In the genomic region with DNA sequence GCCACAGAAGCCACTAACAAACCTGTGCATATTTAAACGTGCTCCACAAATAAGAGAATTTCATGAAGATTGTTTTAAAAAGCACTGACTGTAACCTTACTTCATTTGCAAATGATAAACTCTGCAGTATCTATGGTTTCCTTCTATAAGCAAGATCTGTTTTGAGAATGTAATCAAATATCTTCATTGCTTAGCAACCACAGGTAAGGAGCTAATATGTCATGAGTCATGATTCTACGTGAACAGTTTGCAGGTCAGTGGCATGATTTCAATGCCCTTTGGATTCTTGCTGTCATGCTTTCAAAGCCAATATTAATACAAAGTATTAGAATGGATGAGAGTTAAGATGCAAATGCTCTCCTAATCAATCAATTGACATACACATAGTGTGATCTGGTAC, we compare ENCODE assay signal across 24 cellular contexts.
A peak's percentile ranks its signal among the peaks of the same experiment; 100 is the strongest.
DNase-seq lines count a peak whose midpoint lies in the region; ATAC-seq and TF ChIP-seq lines count a peak whose summit lies in the region.
"Had no signal": no experiment of that assay in that cellular context is flagged by ENCODE, and none has a peak within 500 bp of the region (broad histone marks: within the 10 kb centered on the region; RNA-seq: fewer than 3 reads in every experiment).

No MANE protein-coding gene starts in this region.

- peak; percentile 9 for ATAC-seq in mucosa of descending colon
- no peak for ATAC-seq in GM18873 (IDR thresholded peaks at IDR 0.05; ENCODE audit: low FRiP score, unreplicated experiment)
- ATAC-seq: Panc1 had no signal

- no peak overlapping the region for H3K4me3 ChIP-seq in mucosa of descending colon
- H3K4me3 ChIP-seq: SK-N-MC had no signal

- intact Hi-C loops in mucosa of descending colon (cut with DNase I, micrococcal nuclease): no loop called here

- no peaks in the 10 kb centered on the region for H3K4me1 ChIP-seq in mucosa of descending colon (ENCODE audit: low read depth)
- H3K4me1 ChIP-seq: Caco-2 had no signal

- no peak for TF ChIP-seq CTCF in mucosa of descending colon (IDR thresholded peaks at IDR 0.05)

- DNase-seq in DMS53 treated with DMSO at 0.1 percent for 48 hours (lab: John Stamatoyannopoulos, UW; ENCODE audit: unreplicated experiment): peak; percentile 5
- peak; percentile 11 for DNase-seq in NCI-H69 (lab: John Stamatoyannopoulos, UW)
- no peak for DNase-seq in mucosa of descending colon
- no peak for DNase-seq in activated CD8-positive, alpha-beta memory T cell treated with anti-CD3 and anti-CD28 coated beads, Interleukin-2, amount 50 U/mL, for 48 hours
- DNase-seq in NAMALWA (ENCODE audit: low spot score): no peak
- DNase-seq: C1 segment of cervical spinal cord; Caco-2; CD4-positive, alpha-beta memory T cell; DMS 273 treated with DMSO at 0.1 percent for 48 hours; DND-41; H9; IMR-90; KG1; NCI-H1092 treated with DMSO at 0.1 percent for 48 hours; NCI-H1436; NCI-H187; NCI-H2081 treated with DMSO at 0.1 percent for 48 hours; NCI-H524; NCI-H82; SIG-M5 had no signal

- no peaks in the 10 kb centered on the region for H3K36me3 ChIP-seq in mucosa of descending colon (ENCODE audit: low read depth)

- H3K9me3 ChIP-seq in mucosa of descending colon: no peaks in the 10 kb centered on the region
- H3K9me3 ChIP-seq: Caco-2 had no signal

- peak overlapping the region; percentile 41 for H3K27ac ChIP-seq in cingulate gyrus (ENCODE audit: low read depth, low read length)
- H3K27ac ChIP-seq: SK-N-MC had no signal

Comparison
In these comparisons a context has a peak if more than half of its experiments do, and no peak if none do; other contexts are left out.
1. DNase-seq: peak in DMS53 treated with DMSO at 0.1 percent for 48 hours (single experiment) and NCI-H69 (single experiment); none in mucosa of descending colon (0 of 3), activated CD8-positive, alpha-beta memory T cell treated with anti-CD3 and anti-CD28 coated beads, Interleukin-2, amount 50 U/mL, for 48 hours (single experiment) and NAMALWA (single experiment).